Comparison of ENCODE assay signal across 31 cellular contexts in genomic region chr2:137291810-137292209, GRCh38.
"Had no signal": no experiment of that assay in that cellular context is flagged by ENCODE, and none has a peak within 500 bp of the region (broad histone marks: within the 10 kb centered on the region; RNA-seq: fewer than 3 reads in every experiment).

No MANE protein-coding gene starts in this region.

- DNase-seq: Kasumi-1, MG63, NCI-H1048, NCI-H1092 treated with DMSO at 0.1 percent for 48 hours, NCI-H1105 treated with DMSO at 0.1 percent for 48 hours, NCI-H1417, NCI-H1436, NCI-H146, NCI-H1694, NCI-H187, NCI-H1930, NCI-H2029 treated with DMSO at 0.1 percent for 48 hours, NCI-H2081 treated with DMSO at 0.1 percent for 48 hours, NCI-H2107, NCI-H2171, NCI-H226, NCI-H446 treated with DMSO at 0.1 percent for 48 hours, NCI-H510A, NCI-H526, NCI-H69, NCI-H748 treated with DMSO at 0.1 percent for 48 hours, NCI-H82, PC-9, Right ventricle myocardium superior, RPMI8226, SIG-M5, SJCRH30, T-cell had no signal

- ATAC-seq: Panc1, SK-N-SH treated with all-trans-retinoic acid at 6 μM for 48 hours, T-cell had no signal

- H3K4me1 ChIP-seq: SJCRH30 had no signal

- H3K36me3 ChIP-seq: MG63, SJCRH30 had no signal

- H3K27ac ChIP-seq: PC-9, SJCRH30, SK-N-MC had no signal

- H3K9me3 ChIP-seq: MG63, SJCRH30 had no signal

- H3K27me3 ChIP-seq: MG63, SJCRH30 had no signal

- H3K4me2 ChIP-seq: PC-9 had no signal

- H3K4me3 ChIP-seq: MG63, PC-9, SJCRH30, SK-N-MC had no signal

- H2AFZ ChIP-seq: PC-9 had no signal
